Comparison of ENCODE assay signal across 24 cellular contexts in the genomic region with DNA sequence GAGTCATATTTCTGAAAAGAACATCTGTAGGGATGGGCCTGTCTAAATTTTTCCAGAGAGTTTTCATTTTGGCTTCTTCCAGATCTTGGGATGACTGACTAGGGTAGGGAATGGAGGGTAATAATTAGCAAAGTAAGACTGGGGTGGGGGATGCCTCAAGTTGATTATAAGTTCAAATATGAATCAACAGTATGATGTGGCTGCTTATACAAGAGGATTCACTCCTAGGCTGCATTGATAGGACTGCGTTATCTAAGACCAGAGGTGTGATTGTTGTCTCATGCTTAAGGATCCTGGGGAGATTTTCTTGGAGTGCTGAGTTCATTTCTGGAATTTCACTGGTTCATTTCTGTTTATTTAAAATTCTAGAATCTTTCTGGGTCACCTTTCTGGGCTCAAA.
"Had no signal": no experiment of that assay in that cellular context is flagged by ENCODE, and none has a peak within 500 bp of the region (broad histone marks: within the 10 kb centered on the region; RNA-seq: fewer than 3 reads in every experiment).

No MANE protein-coding gene starts in this region.

- H3K27me3 Mint-ChIP-seq: activated naive CD8-positive, alpha-beta T cell had no signal

- H3K36me3 Mint-ChIP-seq: activated naive CD8-positive, alpha-beta T cell; natural killer cell treated with Interleukin-12 subunit alpha and Interleukin-12 subunit beta and Interleukin-15 and Interleukin-18, amount 100 ng/mL, for 72 hours had no signal

- ATAC-seq: activated T-cell treated with anti-CD3 and anti-CD28 coated beads, Interleukin-2, amount 50 U/mL, for 4 hours; natural killer cell treated with Interleukin-12 subunit alpha and Interleukin-12 subunit beta and Interleukin-15 and Interleukin-18, amount 100 ng/mL, for 72 hours; psoas muscle had no signal

- H3K4me1 ChIP-seq: left ventricle myocardium inferior, pancreas, psoas muscle, right atrium auricular region, thyroid gland had no signal

- H3K27ac ChIP-seq: cardiac muscle cell, left ventricle myocardium inferior, pancreas, psoas muscle, right atrium auricular region, thyroid gland had no signal

- H3K4me3 ChIP-seq: cardiac muscle cell, left ventricle myocardium inferior, pancreas, psoas muscle, right atrium auricular region, thyroid gland had no signal

- DNase-seq: activated CD4-positive, alpha-beta T cell treated with anti-CD3 and anti-CD28 coated beads for 4 hours; activated CD4-positive, alpha-beta T cell treated with anti-CD3 and anti-CD28 coated beads, Interleukin-2, amount 50 U/mL, for 48 hours; activated CD4-positive, CD25-positive, alpha-beta regulatory T cell; activated CD8-positive, alpha-beta memory T cell treated with anti-CD3 and anti-CD28 coated beads, Interleukin-2, amount 50 U/mL, for 48 hours; activated naive CD4-positive, alpha-beta T cell; activated T-cell treated with anti-CD3 and anti-CD28 coated beads, Interleukin-2, amount 50 U/mL, for 4 hours; amygdala; effector CD4-positive, alpha-beta T cell; erythroblast; hippocampal formation; left ventricle myocardium inferior; midbrain; pancreas; psoas muscle; stimulated activated CD4-positive, alpha-beta T cell treated with anti-CD3 and anti-CD28 coated beads, Interleukin-1b, Interleukin-23, amount 100 ng/mL, for 48 hours; substantia nigra; thyroid gland had no signal

- H3K9me3 Mint-ChIP-seq: activated T-cell treated with anti-CD3 and anti-CD28 coated beads, Interleukin-2, amount 50 U/mL, for 4 hours; activated T-helper 2 cell treated with anti-CD3 and anti-CD28 coated beads, Interferon-gamma antibody, Interleukin-2, Interleukin-4, amounts not matched to agents 10 μg/mL and 5 μg/mL and 100 μg/mL, durations not matched to agents 14 hours and 24 hours and 36 hours; natural killer cell treated with Interleukin-12 subunit alpha and Interleukin-12 subunit beta and Interleukin-15 and Interleukin-18, amount 100 ng/mL, for 72 hours; stimulated activated naive CD8-positive, alpha-beta T cell treated with anti-CD3 and anti-CD28 coated beads, Interleukin-15, Interleukin-2, amounts not matched to agents 100 ng/mL and 50 ng/mL, for 24 hours; T-helper 1 cell treated with Interleukin-12 subunit alpha and Interleukin-12 subunit beta and Interleukin-4 antibody, amounts not matched to agents 30 μg/mL and 1 μg/mL, for 36 hours had no signal

- H3K27me3 ChIP-seq: cardiac muscle cell, pancreas, right atrium auricular region, thyroid gland had no signal

- H3K36me3 ChIP-seq: cardiac muscle cell, left ventricle myocardium inferior, pancreas, right atrium auricular region, thyroid gland had no signal

- H3K9me3 ChIP-seq: left ventricle myocardium inferior, pancreas, psoas muscle, right atrium auricular region, thyroid gland had no signal

- H3K27ac Mint-ChIP-seq: activated naive CD8-positive, alpha-beta T cell; activated T-helper 2 cell treated with anti-CD3 and anti-CD28 coated beads, Interferon-gamma antibody, Interleukin-2, Interleukin-4, amounts not matched to agents 10 μg/mL and 5 μg/mL and 100 μg/mL, durations not matched to agents 14 hours and 24 hours and 36 hours; natural killer cell treated with Interleukin-12 subunit alpha and Interleukin-12 subunit beta and Interleukin-15 and Interleukin-18, amount 100 ng/mL, for 72 hours; stimulated activated naive CD8-positive, alpha-beta T cell treated with anti-CD3 and anti-CD28 coated beads, Interleukin-15, Interleukin-2, amounts not matched to agents 100 ng/mL and 50 ng/mL, for 24 hours; T-helper 1 cell treated with Interleukin-12 subunit alpha and Interleukin-12 subunit beta and Interleukin-4 antibody, amounts not matched to agents 30 μg/mL and 1 μg/mL, for 36 hours had no signal

- H3K4me3 Mint-ChIP-seq: activated naive CD8-positive, alpha-beta T cell; activated T-cell treated with anti-CD3 and anti-CD28 coated beads, Interleukin-2, amount 50 U/mL, for 4 hours; natural killer cell treated with Interleukin-12 subunit alpha and Interleukin-12 subunit beta and Interleukin-15 and Interleukin-18, amount 100 ng/mL, for 72 hours; stimulated activated naive CD8-positive, alpha-beta T cell treated with anti-CD3 and anti-CD28 coated beads, Interleukin-15, Interleukin-2, amounts not matched to agents 100 ng/mL and 50 ng/mL, for 24 hours; T-helper 1 cell treated with Interleukin-12 subunit alpha and Interleukin-12 subunit beta and Interleukin-4 antibody, amounts not matched to agents 30 μg/mL and 1 μg/mL, for 36 hours had no signal
